Comparison of ENCODE assay signal across 12 cellular contexts in the genomic region with DNA sequence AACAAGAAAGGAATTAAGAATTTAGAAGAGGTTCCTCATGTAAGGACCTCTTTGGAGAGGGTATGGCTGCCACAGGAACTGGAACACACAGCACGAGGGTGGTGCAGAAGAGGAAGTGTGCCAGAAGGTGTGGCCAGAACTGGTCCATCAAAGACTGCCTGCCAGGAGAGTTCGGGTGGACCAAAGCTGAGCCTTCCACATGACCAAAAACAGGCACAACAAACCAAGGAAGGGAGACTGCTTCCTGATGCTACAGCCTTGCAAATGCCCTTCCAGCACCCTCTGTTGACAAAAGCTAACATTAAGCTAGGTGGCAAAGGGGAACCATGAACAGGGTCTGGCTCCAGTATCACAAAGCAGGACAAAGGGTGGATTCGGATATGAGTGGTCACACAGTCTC.
A peak's percentile ranks its signal among the peaks of the same experiment; 100 is the strongest.
DNase-seq lines count a peak whose midpoint lies in the region; ATAC-seq and TF ChIP-seq lines count a peak whose summit lies in the region.
"Had no signal": no experiment of that assay in that cellular context is flagged by ENCODE, and none has a peak within 500 bp of the region (broad histone marks: within the 10 kb centered on the region; RNA-seq: fewer than 3 reads in every experiment).

No MANE protein-coding gene starts in this region.

- H3K27me3 ChIP-seq in foreskin keratinocyte, result no peaks in the 10 kb centered on the region
- H3K27me3 ChIP-seq: stomach had no signal

- H3K36me3 Mint-ChIP-seq in WTC11, result peaks cover 15% of the 10 kb centered on the region

- H3K27ac Mint-ChIP-seq in WTC11, result no peak overlapping the region; the same call in 1 of the 2 replicates
- H3K27ac Mint-ChIP-seq: activated naive CD4-positive, alpha-beta T cell treated with anti-CD3 and anti-CD28 coated beads for 36 hours had no signal

- peak; percentile 66 for ATAC-seq in WTC11
- ATAC-seq in HG02870 (IDR thresholded peaks at IDR 0.05; ENCODE audit: unreplicated experiment), result no peak
- ATAC-seq in foreskin keratinocyte, result no peak

- peak; percentile 55 for DNase-seq in SKM-1 treated with dmso at 0.1 percent for 144 hours (lab: John Stamatoyannopoulos, UW; ENCODE audit: unreplicated experiment)
- no peak for DNase-seq in SKM-1 (lab: John Stamatoyannopoulos, UW; ENCODE audit: unreplicated experiment)
- no peak for DNase-seq in WTC11 (ENCODE audit: low spot score)
- peak; percentile 60 to 86 for DNase-seq in lower leg skin (ENCODE audit: low spot score in 2 of 2)
- DNase-seq in ureter (ENCODE audit: low spot score), result peak; percentile 60
- DNase-seq in RWPE1 (ENCODE audit: low spot score), result no peak
- DNase-seq in foreskin keratinocyte, result no peak
- DNase-seq: activated CD4-positive, alpha-beta T cell treated with anti-CD3 and anti-CD28 coated beads, Interleukin-2, amount 50 U/mL, for 1 hour; activated naive CD4-positive, alpha-beta T cell treated with anti-CD3 and anti-CD28 coated beads for 36 hours; cortex of kidney; stomach had no signal

- no peak overlapping the region for H3K4me3 ChIP-seq in lower leg skin (ENCODE audit: low read depth, poor library complexity, severe bottlenecking)
- H3K4me3 ChIP-seq: stomach had no signal

- 42 to 47% methylated on average over 3 of the region's 3 CpGs for WGBS in lower leg skin, 2 donors

- no peak overlapping the region for H3K4me3 Mint-ChIP-seq in WTC11
- H3K4me3 Mint-ChIP-seq: activated naive CD4-positive, alpha-beta T cell treated with anti-CD3 and anti-CD28 coated beads for 36 hours had no signal

- no peaks in the 10 kb centered on the region for H3K4me1 ChIP-seq in foreskin keratinocyte

- no peak for TF ChIP-seq POLR2A in lower leg skin (IDR thresholded peaks at IDR 0.05)

- H3K27ac ChIP-seq in RWPE1, result no peak overlapping the region
- no peak overlapping the region for H3K27ac ChIP-seq in foreskin keratinocyte
- H3K27ac ChIP-seq: stomach had no signal

- POLR2A ChIA-PET in WTC11 (lab: Charles Lee) (no interaction called here), RWPE1 (lab: Yijun Ruan, JAX; ENCODE audit: low non-redundant PET) (no interaction called here)

- intact Hi-C loops in lower leg skin (cut with DNase I; ENCODE audit: low total_unique reads), result no loop called here

- TF ChIP-seq CTCF in WTC11 (IDR thresholded peaks at IDR 0.05) (no peak), lower leg skin (IDR thresholded peaks at IDR 0.05) (no peak), RWPE1 (conservative IDR thresholded peaks at IDR 0.05; ENCODE audit: low read depth) (no peak), foreskin keratinocyte (conservative IDR thresholded peaks at IDR 0.05) (no peak)

- H3K4me1 Mint-ChIP-seq in WTC11, result peaks cover 20% of the 10 kb centered on the region

- no peaks in the 10 kb centered on the region for H3K9me3 Mint-ChIP-seq in WTC11
- H3K9me3 Mint-ChIP-seq: activated naive CD4-positive, alpha-beta T cell treated with anti-CD3 and anti-CD28 coated beads for 36 hours had no signal

- CTCF ChIA-PET in WTC11 (lab: Charles Lee) (interaction anchor here (0.5 kb wide), 1 partner anchor 467 kb away, joined by 3 read pairs; no protein-coding TSS in a partner anchor), RWPE1 (lab: Yijun Ruan, JAX) (no interaction called here)

- H3K27me3 Mint-ChIP-seq in WTC11 (ENCODE audit: low read depth), result no peaks in the 10 kb centered on the region

TF ChIP-seq in WTC11, 78 proteins besides CTCF, POLR2A, EP300 and RAD21:
- TF ChIP-seq SP1 (CRISPR knock-in tag; conservative IDR thresholded peaks at IDR 0.05) (no peak), ZNF138 (CRISPR knock-in tag; conservative IDR thresholded peaks at IDR 0.05) (no peak)
- TF ChIP-seq, protein P1, sequence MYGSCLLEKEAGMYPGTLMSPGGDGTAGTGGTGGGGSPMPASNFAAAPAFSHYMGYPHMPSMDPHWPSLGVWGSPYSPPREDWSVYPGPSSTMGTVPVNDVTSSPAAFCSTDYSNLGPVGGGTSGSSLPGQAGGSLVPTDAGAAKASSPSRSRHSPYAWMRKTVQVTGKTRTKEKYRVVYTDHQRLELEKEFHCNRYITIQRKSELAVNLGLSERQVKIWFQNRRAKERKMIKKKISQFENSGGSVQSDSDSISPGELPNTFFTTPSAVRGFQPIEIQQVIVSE (CRISPR knock-in tag; IDR thresholded peaks at IDR 0.05; ENCODE audit: borderline replicate concordance), result no peak

Comparison
In these comparisons a context has a peak if more than half of its experiments do, and no peak if none do; other contexts are left out.
1. DNase-seq: peak in SKM-1 treated with dmso at 0.1 percent for 144 hours (single experiment), lower leg skin (2 of 2) and ureter (single experiment); none in SKM-1 (single experiment), WTC11 (single experiment), RWPE1 (single experiment) and foreskin keratinocyte (0 of 2).